In the genomic region with DNA sequence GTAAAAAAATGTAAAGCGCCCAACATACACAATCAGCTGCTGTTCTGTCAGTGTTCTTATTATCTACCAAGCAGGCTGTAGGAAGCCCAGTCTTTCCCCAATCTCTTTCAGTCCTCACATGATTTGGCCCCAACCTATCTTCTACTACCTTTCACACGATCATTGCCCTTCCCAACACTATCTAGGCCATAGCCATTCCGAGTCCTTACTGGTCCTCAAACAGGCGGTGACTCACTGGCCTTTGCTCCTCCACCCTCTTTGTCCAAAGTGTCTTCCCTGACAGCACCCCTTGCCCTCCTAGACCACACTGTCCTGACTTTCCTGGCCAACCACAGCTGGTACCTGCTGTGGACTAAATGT, we compare ENCODE assay signal across 8 cellular contexts. TPM values are rescaled to one million over a fixed set of nuclear protein-coding genes. Genes with fewer than 3 reads are reported as not detected.
DNase-seq lines count a peak whose midpoint lies in the region; ATAC-seq, FAIRE-seq and TF ChIP-seq lines count a peak whose summit lies in the region.

No MANE protein-coding gene starts in this region.

- no peaks in the 10 kb centered on the region for H3K9me3 ChIP-seq in heart right ventricle
- no peaks in the 10 kb centered on the region for H3K9me3 ChIP-seq in K562 (replicated peaks; ENCODE audit: control insufficient read depth, insufficient read depth, low read depth, low read length)

- no peak for TF ChIP-seq POLR2A in K562 (conservative IDR thresholded peaks at IDR 0.05)

- no peaks in the 10 kb centered on the region for H3K27me3 Mint-ChIP-seq in mesothelial cell of epicardium (ENCODE audit: low read depth)

- no peaks in the 10 kb centered on the region for H3K9me1 ChIP-seq in K562 (ENCODE audit: control insufficient read depth, insufficient read depth, low read length)

- no peaks in the 10 kb centered on the region for H3K36me3 Mint-ChIP-seq in mesothelial cell of epicardium

- no peak for DNase-seq in heart right ventricle
- no peak for DNase-seq in left cardiac atrium
- DNase-seq in K562 (ENCODE audit: extremely low read depth in 1 of 4, low spot score in 3 of 4) = peak in 3 of 4 experiments; percentile 25 to 74 (median 62)
- DNase-seq in mesothelial cell of epicardium (ENCODE audit: low spot score in 2 of 2, unreplicated experiment in 2 of 2) = no peak
- DNase-seq in stimulated activated CD4-positive, alpha-beta T cell treated with anti-CD3 and anti-CD28 coated beads, Interleukin-4, amount 100 ng/mL, for 24 hours = no peak
- DNase-seq in DMS79 treated with DMSO at 0.1 percent for 48 hours (lab: John Stamatoyannopoulos, UW) = no peak

- TF ChIP-seq EP300 in K562 (IDR thresholded peaks at IDR 0.05; ENCODE audit: low read length) = no peak

- peak; percentile 84 for FAIRE-seq in K562 (lab: Jason Lieb, UNC)

- peak overlapping the region in 1 of 2 experiments; percentile 72; a peak in 3 of 4 replicates for H3K9ac ChIP-seq in K562 (ENCODE audit: insufficient read depth in 1 of 2, low read depth in 2 of 2, low read length in 2 of 2)

- H2AFZ ChIP-seq in K562 (ENCODE audit: low read depth, low read length) = peak overlapping the region; percentile 99

- TF ChIP-seq RAD21 in K562 (CRISPR knock-in tag; conservative IDR thresholded peaks at IDR 0.05 in 1 of 2, IDR thresholded peaks at IDR 0.05 in 1 of 2) = no peak

- POLR2A ChIA-PET in K562 (lab: Yijun Ruan, JAX) = interaction anchor here (0.7 kb wide), 1 partner anchor 78 kb away, joined by 4 read pairs; no protein-coding TSS in a partner anchor

- H3K4me3 ChIP-seq in heart right ventricle (peak overlapping the region in 6 of 10 donors; percentile 73 to 96 (median 88)), K562 (peak overlapping the region; percentile 92), urinary bladder (ENCODE audit: low read depth, low read length) (no peak overlapping the region)

- intact Hi-C loops in heart right ventricle (cut with DNase I) = loop anchor here in 7 of 10 donors (1.0 to 5.0 kb wide), 4 partner anchors 29 to 66 kb away; a partner anchor contains a TSS
- intact Hi-C loops in left cardiac atrium (cut with DNase I) = loop anchor here (5.0 kb wide), 1 partner anchor 66 kb away; no protein-coding TSS in a partner anchor
- intact Hi-C loops in K562 (cut with micrococcal nuclease) = loop anchor here (5.0 kb wide), 1 partner anchor 66 kb away; no protein-coding TSS in a partner anchor

- peak overlapping the region; percentile 99 for H3K27ac Mint-ChIP-seq in mesothelial cell of epicardium

- H3K36me3 ChIP-seq in heart right ventricle (peaks cover 0 to 16% (median 0%) of the 10 kb centered on the region in 9 donors), K562 (ENCODE audit: control insufficient read depth, insufficient read depth, low read length) (no peaks in the 10 kb centered on the region), urinary bladder (ENCODE audit: insufficient read depth) (no peaks in the 10 kb centered on the region)

- in situ Hi-C loops in K562 (cut with MboI) = no loop called here

- WGBS in heart right ventricle, 2 donors = 90 to 94% methylated on average over 4 of the region's 4 CpGs
- WGBS in K562 (ENCODE audit: insufficient coverage, low coverage, missing lambda C conversion rate) = 9% methylated on average over 4 of the region's 4 CpGs
- WGBS in urinary bladder = 92% methylated on average over 4 of the region's 4 CpGs

- peaks cover 11% of the 10 kb centered on the region; the same call in 2 of the 3 replicates for H3K79me2 ChIP-seq in K562 (ENCODE audit: control insufficient read depth, insufficient read depth, low read length)

- peaks cover 6 to 42% (median 23%) of the 10 kb centered on the region in 9 donors for H3K4me1 ChIP-seq in heart right ventricle
- peaks cover 11 to 16% of the 10 kb centered on the region in 2 experiments; a peak in 3 of 5 replicates for H3K4me1 ChIP-seq in K562 (replicated peaks in 1 of 2; ENCODE audit: control insufficient read depth in 2 of 2, insufficient read depth in 2 of 2, low read length in 2 of 2)
- H3K4me1 ChIP-seq in urinary bladder (ENCODE audit: insufficient read depth) = no peaks in the 10 kb centered on the region

- H4K20me1 ChIP-seq in K562 (replicated peaks; ENCODE audit: control insufficient read depth, insufficient read depth, low read length) = no peaks in the 10 kb centered on the region

- CTCF ChIA-PET in K562 (lab: Yijun Ruan, JAX; ENCODE audit: low intra/inter-chr PET ratio) = no interaction called here

- H3K27me3 ChIP-seq in heart right ventricle (no peaks in the 10 kb centered on the region), K562 (ENCODE audit: control insufficient read depth in 2 of 2, insufficient read depth in 2 of 2, low read length in 2 of 2) (no peaks in the 10 kb centered on the region)

- H3K4me1 Mint-ChIP-seq in mesothelial cell of epicardium = peaks cover 20% of the 10 kb centered on the region

- H3K9me3 Mint-ChIP-seq in mesothelial cell of epicardium = no peaks in the 10 kb centered on the region

- BruUV-seq in K562 (replicated peaks; lab: Mats Ljungman, UMichigan) = no TSS peak

- H3K27ac ChIP-seq in heart right ventricle (peak overlapping the region in 9 of 10 donors; percentile 86 to 98 (median 91)), K562 (ENCODE audit: extremely low read depth, low read depth, low read length) (peak overlapping the region; percentile 84), urinary bladder (ENCODE audit: low read depth) (peak overlapping the region; percentile 0)

- no peak for TF ChIP-seq CTCF in heart right ventricle (IDR thresholded peaks at IDR 0.05)
- no peak for TF ChIP-seq CTCF in K562 (IDR thresholded peaks at IDR 0.05 in 2 of 3, conservative IDR thresholded peaks at IDR 0.05 in 1 of 3; ENCODE audit: insufficient read depth in 2 of 3, low read depth in 1 of 3, low read length in 3 of 3)
- no peak for TF ChIP-seq CTCF in mesothelial cell of epicardium (IDR thresholded peaks at IDR 0.05; ENCODE audit: unreplicated experiment)

- ATAC-seq in heart right ventricle (no peak), left cardiac atrium (no peak), K562 (peak; percentile 63), HG02759 (IDR thresholded peaks at IDR 0.05; ENCODE audit: unreplicated experiment) (no peak)

- H3K4me3 Mint-ChIP-seq in mesothelial cell of epicardium = peak overlapping the region; percentile 89

- H3K4me2 ChIP-seq in K562 (ENCODE audit: insufficient read depth, low read length) = peak overlapping the region; percentile 87

RNA-seq across cellular contexts. Expression of a gene that starts 0.9 kb away (rescaled TPM):
- total RNA-seq in heart right ventricle = 10 to 100 TPM in 4 of 10 donors, 1 to 10 TPM in 6; 5.7 to 13.1 (median 9.5) TPM
- 1 to 10 TPM; 4.6 to 8.2 TPM for polyA plus RNA-seq in heart right ventricle
- total RNA-seq in left cardiac atrium = 10 to 100 TPM; 11.8 to 12.6 TPM
- total RNA-seq in K562 (2011; cell fraction: chromatin; rRNA removed; ENCODE audit: low replicate concordance) = 24.4 and 29.3 TPM in 2 replicates
- 21.2 and 22.3 TPM in 2 replicates for total RNA-seq in K562 (2011; cell fraction: nucleolus; rRNA removed)
- total RNA-seq in K562 (2011; cell fraction: nucleoplasm; rRNA removed) = 25.0 and 27.3 TPM in 2 replicates
- 4.4 and 6.2 TPM in 2 replicates for total RNA-seq in K562 (2014; rRNA removed)
- total RNA-seq in K562 (2014; rRNA removed; fragmentation: Illumina TruSeq; extraction: Trizol) = 6.1 and 6.2 TPM in 2 replicates
- 5.0 and 6.0 TPM in 2 replicates for total RNA-seq in K562 (2015; rRNA removed; fragmentation: Illumina TruSeq; extraction: Trizol)
- total RNA-seq in K562 (2021) = 10.9 and 13.9 TPM in 2 replicates
- polyA plus RNA-seq in K562 (2011; rRNA removed) = 16.5 and 23.8 TPM in 2 replicates
- 22.8 and 23.1 TPM in 2 replicates for polyA plus RNA-seq in K562 (2011; cell fraction: cytosol; rRNA removed)
- polyA plus RNA-seq in K562 (2011; cell fraction: nucleus; rRNA removed) = 12.2 and 13.6 TPM in 2 replicates
- polyA plus RNA-seq in K562 (2012) = 11.8 and 16.9 TPM in 2 replicates
- polyA plus RNA-seq in K562 (2014; fragmentation: Illumina TruSeq; extraction: Trizol) = 10.5 and 11.3 TPM in 2 replicates
- 1 to 10 TPM; 7.4 to 9.0 TPM for polyA plus RNA-seq in K562 (2014; fragmentation: Nextera tagmentation; extraction: Ambion mirVana)
- 8.9 and 10.1 TPM in 2 replicates for polyA plus RNA-seq in K562 (2014; rRNA removed)
- polyA minus RNA-seq in K562 (2011; rRNA and poly(A)+ RNA removed) = 26.4 and 34.0 TPM in 2 replicates
- 4.4 and 10.6 TPM in 2 replicates for polyA minus RNA-seq in K562 (2011; cell fraction: cytosol; rRNA and poly(A)+ RNA removed)
- polyA minus RNA-seq in K562 (2011; cell fraction: nucleus; rRNA and poly(A)+ RNA removed) = 7.3 and 8.2 TPM in 2 replicates
- 27.7 to 30.4 TPM (median 28.3 TPM) in 3 replicates for total RNA-seq in mesothelial cell of epicardium
- 14.2 TPM for total RNA-seq in urinary bladder
- polyA plus RNA-seq in urinary bladder = 11.5 TPM

RNA-seq across cellular contexts. Expression of a gene that starts 29.9 kb away (rescaled TPM):
- total RNA-seq in heart right ventricle = 10 to 100 TPM in 4 of 10 donors, 1 to 10 TPM in 6; 6.6 to 28.3 (median 7.7) TPM
- polyA plus RNA-seq in heart right ventricle = 10 to 100 TPM in 1 of 2 donors, 1 to 10 TPM in 1; 8.6 to 11.5 TPM
- total RNA-seq in left cardiac atrium = 10 to 100 TPM; 31.3 to 31.5 TPM
- total RNA-seq in K562 (2011; cell fraction: chromatin; rRNA removed; ENCODE audit: low replicate concordance) = 9.7 and 22.9 TPM in 2 replicates
- total RNA-seq in K562 (2011; cell fraction: nucleolus; rRNA removed) = 11.8 and 13.8 TPM in 2 replicates
- total RNA-seq in K562 (2011; cell fraction: nucleoplasm; rRNA removed) = 10.5 and 11.8 TPM in 2 replicates
- total RNA-seq in K562 (2014; rRNA removed) = 3.0 and 4.6 TPM in 2 replicates
- total RNA-seq in K562 (2014; rRNA removed; fragmentation: Illumina TruSeq; extraction: Trizol) = 4.2 and 4.4 TPM in 2 replicates
- total RNA-seq in K562 (2015; rRNA removed; fragmentation: Illumina TruSeq; extraction: Trizol) = 5.9 and 6.1 TPM in 2 replicates
- 15.7 and 16.0 TPM in 2 replicates for total RNA-seq in K562 (2021)
- 15.3 and 16.0 TPM in 2 replicates for polyA plus RNA-seq in K562 (2011; rRNA removed)
- polyA plus RNA-seq in K562 (2011; cell fraction: cytosol; rRNA removed) = 16.0 and 19.6 TPM in 2 replicates
- polyA plus RNA-seq in K562 (2011; cell fraction: nucleus; rRNA removed) = 21.6 and 24.8 TPM in 2 replicates
- polyA plus RNA-seq in K562 (2012) = 12.8 and 15.7 TPM in 2 replicates
- 18.8 and 19.5 TPM in 2 replicates for polyA plus RNA-seq in K562 (2014; fragmentation: Illumina TruSeq; extraction: Trizol)
- polyA plus RNA-seq in K562 (2014; fragmentation: Nextera tagmentation; extraction: Ambion mirVana) = 1 to 10 TPM; 2.5 to 4.1 TPM
- 14.1 and 14.3 TPM in 2 replicates for polyA plus RNA-seq in K562 (2014; rRNA removed)
- polyA minus RNA-seq in K562 (2011; rRNA and poly(A)+ RNA removed) = 12.2 and 14.1 TPM in 2 replicates
- 8.0 and 9.1 TPM in 2 replicates for polyA minus RNA-seq in K562 (2011; cell fraction: cytosol; rRNA and poly(A)+ RNA removed)
- 7.3 and 9.6 TPM in 2 replicates for polyA minus RNA-seq in K562 (2011; cell fraction: nucleus; rRNA and poly(A)+ RNA removed)
- 15.2 to 17.0 TPM (median 16.1 TPM) in 3 replicates for total RNA-seq in mesothelial cell of epicardium
- total RNA-seq in urinary bladder = 5.2 TPM
- polyA plus RNA-seq in urinary bladder = 23.8 TPM

Comparison
In these comparisons a context has a peak if more than half of its experiments do, and no peak if none do; other contexts are left out.
1. DNase-seq: peak in K562 (3 of 4); none in heart right ventricle (0 of 2), left cardiac atrium (single experiment), mesothelial cell of epicardium (0 of 2), stimulated activated CD4-positive, alpha-beta T cell treated with anti-CD3 and anti-CD28 coated beads, Interleukin-4, amount 100 ng/mL, for 24 hours (single experiment) and DMS79 treated with DMSO at 0.1 percent for 48 hours (single experiment).
2. H3K27ac ChIP-seq: peak in every context shown above with its lines; median percentile 91 in heart right ventricle; 84 in K562; 0 in urinary bladder.